Comparison of ENCODE assay signal across 2 cellular contexts in genomic region chr1:23376890-23377811, GRCh38.
TF ChIP-seq lines count a peak whose summit lies in the region.

No MANE protein-coding gene starts in this region.

TF ChIP-seq in SK-N-SH, 30 proteins besides CTCF, POLR2A, EP300 and RAD21 (continues in another document):
- TF ChIP-seq REST (IDR thresholded peaks at IDR 0.05; ENCODE audit: low read depth, low read length) (no peak), NFIC (IDR thresholded peaks at IDR 0.05; ENCODE audit: borderline replicate concordance) (no peak), POLR2AphosphoS5 (IDR thresholded peaks at IDR 0.05; ENCODE audit: low read depth, low read length) (no peak), GABPA (IDR thresholded peaks at IDR 0.05; ENCODE audit: low read depth) (no peak), FOSL2 (IDR thresholded peaks at IDR 0.05; ENCODE audit: borderline replicate concordance, low read depth) (peak; percentile 63; the same call in 1 of the 2 replicates), TAF1 (IDR thresholded peaks at IDR 0.05; ENCODE audit: borderline replicate concordance, low read depth, low read length) (no peak), EZH2phosphoT487 (IDR thresholded peaks at IDR 0.05; ENCODE audit: borderline replicate concordance, low read depth) (no peak), MXI1 (IDR thresholded peaks at IDR 0.05; ENCODE audit: low read depth, low read length) (no peak), TEAD4 (IDR thresholded peaks at IDR 0.05; ENCODE audit: borderline replicate concordance, insufficient read depth) (no peak), RCOR1 (IDR thresholded peaks at IDR 0.05; ENCODE audit: low read length) (no peak), TCF12 (IDR thresholded peaks at IDR 0.05) (0 out of 2 replicates have a peak, but pooled peaks have one; percentile 8), PBX3 (IDR thresholded peaks at IDR 0.05) (no peak), ELF1 (IDR thresholded peaks at IDR 0.05) (no peak), YY1 (IDR thresholded peaks at IDR 0.05; ENCODE audit: low read depth) (no peak), FOXM1 (IDR thresholded peaks at IDR 0.05; ENCODE audit: low read depth) (no peak), SMC3 (IDR thresholded peaks at IDR 0.05; ENCODE audit: low read depth, low read length) (no peak), JUND (IDR thresholded peaks at IDR 0.05) (peak; percentile 49; the same call in 1 of the 2 replicates), GATA2 (CRISPR knock-in tag; IDR thresholded peaks at IDR 0.05) (no peak), RFX5 (IDR thresholded peaks at IDR 0.05; ENCODE audit: low read length) (no peak)
- TF ChIP-seq, protein P1, sequence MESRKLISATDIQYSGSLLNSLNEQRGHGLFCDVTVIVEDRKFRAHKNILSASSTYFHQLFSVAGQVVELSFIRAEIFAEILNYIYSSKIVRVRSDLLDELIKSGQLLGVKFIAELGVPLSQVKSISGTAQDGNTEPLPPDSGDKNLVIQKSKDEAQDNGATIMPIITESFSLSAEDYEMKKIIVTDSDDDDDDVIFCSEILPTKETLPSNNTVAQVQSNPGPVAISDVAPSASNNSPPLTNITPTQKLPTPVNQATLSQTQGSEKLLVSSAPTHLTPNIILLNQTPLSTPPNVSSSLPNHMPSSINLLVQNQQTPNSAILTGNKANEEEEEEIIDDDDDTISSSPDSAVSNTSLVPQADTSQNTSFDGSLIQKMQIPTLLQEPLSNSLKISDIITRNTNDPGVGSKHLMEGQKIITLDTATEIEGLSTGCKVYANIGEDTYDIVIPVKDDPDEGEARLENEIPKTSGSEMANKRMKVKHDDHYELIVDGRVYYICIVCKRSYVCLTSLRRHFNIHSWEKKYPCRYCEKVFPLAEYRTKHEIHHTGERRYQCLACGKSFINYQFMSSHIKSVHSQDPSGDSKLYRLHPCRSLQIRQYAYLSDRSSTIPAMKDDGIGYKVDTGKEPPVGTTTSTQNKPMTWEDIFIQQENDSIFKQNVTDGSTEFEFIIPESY (IDR thresholded peaks at IDR 0.05; ENCODE audit: borderline replicate concordance, low read depth): no peak
- TF ChIP-seq, protein P2, sequence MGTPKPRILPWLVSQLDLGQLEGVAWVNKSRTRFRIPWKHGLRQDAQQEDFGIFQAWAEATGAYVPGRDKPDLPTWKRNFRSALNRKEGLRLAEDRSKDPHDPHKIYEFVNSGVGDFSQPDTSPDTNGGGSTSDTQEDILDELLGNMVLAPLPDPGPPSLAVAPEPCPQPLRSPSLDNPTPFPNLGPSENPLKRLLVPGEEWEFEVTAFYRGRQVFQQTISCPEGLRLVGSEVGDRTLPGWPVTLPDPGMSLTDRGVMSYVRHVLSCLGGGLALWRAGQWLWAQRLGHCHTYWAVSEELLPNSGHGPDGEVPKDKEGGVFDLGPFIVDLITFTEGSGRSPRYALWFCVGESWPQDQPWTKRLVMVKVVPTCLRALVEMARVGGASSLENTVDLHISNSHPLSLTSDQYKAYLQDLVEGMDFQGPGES (IDR thresholded peaks at IDR 0.05; ENCODE audit: low read depth, low read length): no peak
- TF ChIP-seq, protein P3, sequence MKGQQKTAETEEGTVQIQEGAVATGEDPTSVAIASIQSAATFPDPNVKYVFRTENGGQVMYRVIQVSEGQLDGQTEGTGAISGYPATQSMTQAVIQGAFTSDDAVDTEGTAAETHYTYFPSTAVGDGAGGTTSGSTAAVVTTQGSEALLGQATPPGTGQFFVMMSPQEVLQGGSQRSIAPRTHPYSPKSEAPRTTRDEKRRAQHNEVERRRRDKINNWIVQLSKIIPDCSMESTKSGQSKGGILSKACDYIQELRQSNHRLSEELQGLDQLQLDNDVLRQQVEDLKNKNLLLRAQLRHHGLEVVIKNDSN (IDR thresholded peaks at IDR 0.05; ENCODE audit: borderline replicate concordance, low read depth): no peak
- TF ChIP-seq, protein P4, sequence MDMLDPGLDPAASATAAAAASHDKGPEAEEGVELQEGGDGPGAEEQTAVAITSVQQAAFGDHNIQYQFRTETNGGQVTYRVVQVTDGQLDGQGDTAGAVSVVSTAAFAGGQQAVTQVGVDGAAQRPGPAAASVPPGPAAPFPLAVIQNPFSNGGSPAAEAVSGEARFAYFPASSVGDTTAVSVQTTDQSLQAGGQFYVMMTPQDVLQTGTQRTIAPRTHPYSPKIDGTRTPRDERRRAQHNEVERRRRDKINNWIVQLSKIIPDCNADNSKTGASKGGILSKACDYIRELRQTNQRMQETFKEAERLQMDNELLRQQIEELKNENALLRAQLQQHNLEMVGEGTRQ (IDR thresholded peaks at IDR 0.05; ENCODE audit: borderline replicate concordance, low read depth, low read length): no peak

TF ChIP-seq in GM23338, 12 proteins besides CTCF, POLR2A, EP300 and RAD21 (continued from another document):
- TF ChIP-seq, protein P5, sequence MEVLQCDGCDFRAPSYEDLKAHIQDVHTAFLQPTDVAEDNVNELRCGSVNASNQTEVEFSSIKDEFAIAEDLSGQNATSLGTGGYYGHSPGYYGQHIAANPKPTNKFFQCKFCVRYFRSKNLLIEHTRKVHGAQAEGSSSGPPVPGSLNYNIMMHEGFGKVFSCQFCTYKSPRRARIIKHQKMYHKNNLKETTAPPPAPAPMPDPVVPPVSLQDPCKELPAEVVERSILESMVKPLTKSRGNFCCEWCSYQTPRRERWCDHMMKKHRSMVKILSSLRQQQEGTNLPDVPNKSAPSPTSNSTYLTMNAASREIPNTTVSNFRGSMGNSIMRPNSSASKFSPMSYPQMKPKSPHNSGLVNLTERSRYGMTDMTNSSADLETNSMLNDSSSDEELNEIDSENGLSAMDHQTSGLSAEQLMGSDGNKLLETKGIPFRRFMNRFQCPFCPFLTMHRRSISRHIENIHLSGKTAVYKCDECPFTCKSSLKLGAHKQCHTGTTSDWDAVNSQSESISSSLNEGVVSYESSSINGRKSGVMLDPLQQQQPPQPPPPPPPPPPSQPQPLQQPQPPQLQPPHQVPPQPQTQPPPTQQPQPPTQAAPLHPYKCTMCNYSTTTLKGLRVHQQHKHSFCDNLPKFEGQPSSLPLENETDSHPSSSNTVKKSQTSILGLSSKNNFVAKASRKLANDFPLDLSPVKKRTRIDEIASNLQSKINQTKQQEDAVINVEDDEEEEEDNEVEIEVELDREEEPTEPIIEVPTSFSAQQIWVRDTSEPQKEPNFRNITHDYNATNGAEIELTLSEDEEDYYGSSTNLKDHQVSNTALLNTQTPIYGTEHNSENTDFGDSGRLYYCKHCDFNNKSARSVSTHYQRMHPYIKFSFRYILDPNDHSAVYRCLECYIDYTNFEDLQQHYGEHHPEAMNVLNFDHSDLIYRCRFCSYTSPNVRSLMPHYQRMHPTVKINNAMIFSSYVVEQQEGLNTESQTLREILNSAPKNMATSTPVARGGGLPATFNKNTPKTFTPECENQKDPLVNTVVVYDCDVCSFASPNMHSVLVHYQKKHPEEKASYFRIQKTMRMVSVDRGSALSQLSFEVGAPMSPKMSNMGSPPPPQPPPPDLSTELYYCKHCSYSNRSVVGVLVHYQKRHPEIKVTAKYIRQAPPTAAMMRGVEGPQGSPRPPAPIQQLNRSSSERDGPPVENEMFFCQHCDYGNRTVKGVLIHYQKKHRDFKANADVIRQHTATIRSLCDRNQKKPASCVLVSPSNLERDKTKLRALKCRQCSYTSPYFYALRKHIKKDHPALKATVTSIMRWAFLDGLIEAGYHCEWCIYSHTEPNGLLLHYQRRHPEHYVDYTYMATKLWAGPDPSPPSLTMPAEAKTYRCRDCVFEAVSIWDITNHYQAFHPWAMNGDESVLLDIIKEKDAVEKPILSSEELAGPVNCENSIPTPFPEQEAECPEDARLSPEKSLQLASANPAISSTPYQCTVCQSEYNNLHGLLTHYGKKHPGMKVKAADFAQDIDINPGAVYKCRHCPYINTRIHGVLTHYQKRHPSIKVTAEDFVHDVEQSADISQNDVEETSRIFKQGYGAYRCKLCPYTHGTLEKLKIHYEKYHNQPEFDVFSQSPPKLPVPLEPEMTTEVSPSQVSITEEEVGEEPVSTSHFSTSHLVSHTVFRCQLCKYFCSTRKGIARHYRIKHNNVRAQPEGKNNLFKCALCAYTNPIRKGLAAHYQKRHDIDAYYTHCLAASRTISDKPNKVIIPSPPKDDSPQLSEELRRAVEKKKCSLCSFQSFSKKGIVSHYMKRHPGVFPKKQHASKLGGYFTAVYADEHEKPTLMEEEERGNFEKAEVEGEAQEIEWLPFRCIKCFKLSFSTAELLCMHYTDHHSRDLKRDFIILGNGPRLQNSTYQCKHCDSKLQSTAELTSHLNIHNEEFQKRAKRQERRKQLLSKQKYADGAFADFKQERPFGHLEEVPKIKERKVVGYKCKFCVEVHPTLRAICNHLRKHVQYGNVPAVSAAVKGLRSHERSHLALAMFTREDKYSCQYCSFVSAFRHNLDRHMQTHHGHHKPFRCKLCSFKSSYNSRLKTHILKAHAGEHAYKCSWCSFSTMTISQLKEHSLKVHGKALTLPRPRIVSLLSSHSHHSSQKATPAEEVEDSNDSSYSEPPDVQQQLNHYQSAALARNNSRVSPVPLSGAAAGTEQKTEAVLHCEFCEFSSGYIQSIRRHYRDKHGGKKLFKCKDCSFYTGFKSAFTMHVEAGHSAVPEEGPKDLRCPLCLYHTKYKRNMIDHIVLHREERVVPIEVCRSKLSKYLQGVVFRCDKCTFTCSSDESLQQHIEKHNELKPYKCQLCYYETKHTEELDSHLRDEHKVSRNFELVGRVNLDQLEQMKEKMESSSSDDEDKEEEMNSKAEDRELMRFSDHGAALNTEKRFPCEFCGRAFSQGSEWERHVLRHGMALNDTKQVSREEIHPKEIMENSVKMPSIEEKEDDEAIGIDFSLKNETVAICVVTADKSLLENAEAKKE (CRISPR knock-in tag; IDR thresholded peaks at IDR 0.05): no peak
- TF ChIP-seq CREB1 (CRISPR knock-in tag; IDR thresholded peaks at IDR 0.05; ENCODE audit: low read depth) (no peak), ETS1 (IDR thresholded peaks at IDR 0.05) (no peak), EZH2 (IDR thresholded peaks at IDR 0.05; ENCODE audit: low read depth, unreplicated experiment) (no peak), ZNF114 (CRISPR knock-in tag; IDR thresholded peaks at IDR 0.05) (no peak)
